8 cellular contexts compared by ENCODE assay signal in genomic region chr4:123396294-123397275, GRCh38.
A peak's percentile ranks its signal among the peaks of the same experiment; 100 is the strongest.
DNase-seq lines count a peak whose midpoint lies in the region; ATAC-seq lines count a peak whose summit lies in the region.

Gene SPRY1, plus strand, starts transcription at chr4:123396795. Its CDS starts 4,797 bp downstream, at chr4:123401592.

- ATAC-seq in GM18909 (IDR thresholded peaks at IDR 0.05; ENCODE audit: poor library complexity, unreplicated experiment) (peak; percentile 51), HG03196 (IDR thresholded peaks at IDR 0.05; ENCODE audit: unreplicated experiment) (peak; percentile 46)

- in situ Hi-C loops in ACHN (cut with HindIII; ENCODE audit: low pct_ligation_motif_present, low pct_unique_long_range_greater_than_20kb, low sequenced_read_pairs): no loop called here

- DNase-seq in ACHN (peak; percentile 90), NCI-H345 treated with DMSO at 0.1 percent for 48 hours (lab: John Stamatoyannopoulos, UW; ENCODE audit: unreplicated experiment) (peak; percentile 85), cerebellar cortex (ENCODE audit: low spot score) (peak; percentile 98), iris pigment epithelial cell (ENCODE audit: low read depth) (peak; percentile 96), smooth muscle cell of the brain vasculature (ENCODE audit: low read depth, low spot score) (peak; percentile 82)
- DNase-seq in activated CD4-positive, CD25-positive, alpha-beta regulatory T cell treated with anti-CD3 and anti-CD28 coated beads, Interleukin-2, amount 50 U/mL, for 16 hours (ENCODE audit: low read depth, low spot score): peak; percentile 29

Comparison
In these comparisons a context has a peak if more than half of its experiments do, and no peak if none do; other contexts are left out.
1. Peak in every context shown above with its lines: DNase-seq and ATAC-seq.
2. DNase-seq: peak in every context shown above with its lines; median percentile 98 in cerebellar cortex; 96 in iris pigment epithelial cell; 90 in ACHN; 85 in NCI-H345 treated with DMSO at 0.1 percent for 48 hours; 82 in smooth muscle cell of the brain vasculature; 29 in activated CD4-positive, CD25-positive, alpha-beta regulatory T cell treated with anti-CD3 and anti-CD28 coated beads, Interleukin-2, amount 50 U/mL, for 16 hours.